Comparison of ENCODE assay signal across 7 cellular contexts in the genomic region with DNA sequence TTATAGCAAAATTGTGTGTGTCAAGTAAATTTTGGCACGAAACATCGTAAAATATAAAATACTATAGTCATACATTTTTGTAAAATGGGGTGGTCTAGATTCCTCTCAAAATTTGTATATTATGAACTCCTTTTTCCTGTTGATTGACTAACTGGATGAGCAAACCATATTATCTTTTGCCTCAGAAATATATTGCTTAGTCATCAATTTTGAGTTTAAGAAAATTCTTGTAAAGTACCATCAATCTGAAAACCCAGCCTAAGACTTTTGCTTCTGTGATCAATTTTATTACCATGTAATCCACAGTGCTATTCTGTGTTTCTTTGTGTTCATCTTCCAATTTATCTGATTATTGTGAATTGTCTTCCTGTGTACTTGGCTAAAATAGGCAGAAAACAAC.
"Had no signal": no experiment of that assay in that cellular context is flagged by ENCODE, and none has a peak within 500 bp of the region (broad histone marks: within the 10 kb centered on the region; RNA-seq: fewer than 3 reads in every experiment).

No MANE protein-coding gene starts in this region.

- H3K27ac ChIP-seq: GM23248, HL-60 had no signal

- DNase-seq: GM23248, GOT3, H9, HCEC 1CT, KG1 had no signal

- FAIRE-seq: H54 had no signal

- H2AFZ ChIP-seq: GM23248 had no signal

- H3K9ac ChIP-seq: GM23248 had no signal

- H3K4me3 ChIP-seq: GM23248 had no signal
